ENCODE assay signal across 8 cellular contexts in the genomic region with DNA sequence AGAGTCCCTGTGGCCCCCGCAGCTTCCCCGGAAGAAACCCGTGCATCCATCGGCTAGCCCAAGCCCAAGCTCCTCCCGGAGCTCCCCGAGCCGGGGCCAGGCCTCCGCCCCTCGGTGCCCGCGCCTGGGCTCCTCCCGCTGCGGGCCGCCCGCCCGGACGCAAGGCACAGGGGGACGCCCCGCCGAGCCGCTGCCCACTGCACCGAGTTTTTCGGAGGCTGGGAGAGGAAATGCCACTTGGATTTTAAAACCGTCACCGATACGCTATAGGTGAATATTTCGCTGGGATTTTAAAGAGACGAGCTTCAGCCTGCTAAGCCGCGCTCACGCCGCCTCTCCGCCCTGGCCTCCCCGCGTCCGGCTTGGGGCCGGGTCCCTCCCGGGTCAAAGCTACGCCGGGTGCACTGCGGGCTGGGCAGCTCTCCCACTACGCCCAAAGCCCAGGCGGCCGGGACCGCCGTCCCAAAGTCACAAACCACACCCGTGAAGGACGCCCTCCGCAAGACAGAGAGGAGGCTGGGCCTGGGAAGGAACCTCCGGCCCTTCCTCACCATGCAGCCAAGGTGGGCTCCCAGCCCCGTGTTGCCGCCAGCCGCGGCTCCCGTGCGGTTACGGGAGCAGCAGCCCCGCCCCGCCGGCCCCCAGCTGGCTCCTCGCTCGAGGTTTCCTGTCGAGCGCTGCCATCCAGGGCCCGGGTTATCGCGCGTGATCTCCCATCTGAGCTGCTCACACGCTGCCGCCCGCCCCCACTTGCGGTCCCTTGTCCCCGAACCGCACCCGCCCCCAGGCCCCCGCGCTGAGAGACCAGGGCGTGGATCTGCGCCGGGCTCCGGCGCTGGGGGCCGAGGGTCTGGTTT.
DNase-seq lines count a peak whose midpoint lies in the region; ATAC-seq and TF ChIP-seq lines count a peak whose summit lies in the region.

No MANE protein-coding gene starts in this region.

- intact Hi-C loops in A673 (cut with micrococcal nuclease; ENCODE audit: unreplicated experiment): no loop called here

- H3K4me1 ChIP-seq in A673 (ENCODE audit: insufficient read depth, low read length, poor library complexity, severe bottlenecking): no peaks in the 10 kb centered on the region

- no peaks in the 10 kb centered on the region for H3K36me3 ChIP-seq in A673 (ENCODE audit: insufficient read depth, low read length, poor library complexity, severe bottlenecking)

- POLR2A ChIA-PET in A673 (lab: Charles Lee; ENCODE audit: low non-redundant PET): no interaction called here

- peak overlapping the region; percentile 9 for H3K27ac ChIP-seq in A673 (ENCODE audit: low read depth, low read length, poor library complexity, severe bottlenecking)

- CTCF ChIA-PET in A673 (lab: Charles Lee): interaction anchor here (0.8 kb wide), 1 partner anchor 235 kb away, joined by 8 read pairs; a partner anchor contains a TSS

- DNase-seq in A673 (ENCODE audit: low spot score) (peak; percentile 52), NCI-H774 (lab: John Stamatoyannopoulos, UW) (peak; percentile 43), epidermal melanocyte (ENCODE audit: insufficient read length, low spot score) (peak; percentile 42), mucosa of gallbladder (ENCODE audit: low spot score) (peak; percentile 58)
- peak; percentile 72 for DNase-seq in activated CD8-positive, alpha-beta memory T cell treated with anti-CD3 and anti-CD28 coated beads, Interleukin-2, amount 50 U/mL, for 4 hours
- peak; percentile 46 to 52 for DNase-seq in stimulated activated CD8-positive, alpha-beta memory T cell treated with anti-CD3 and anti-CD28 coated beads, Interleukin-7, amount 100 ng/mL, for 1 hour (ENCODE audit: low read depth in 2 of 2)

- peak; percentile 72 for ATAC-seq in GM18511 (IDR thresholded peaks at IDR 0.05; ENCODE audit: unreplicated experiment)
- ATAC-seq in HG03097 (IDR thresholded peaks at IDR 0.05; ENCODE audit: low FRiP score, unreplicated experiment): peak; percentile 55

- H3K9me3 ChIP-seq in A673 (ENCODE audit: low read depth, low read length, poor library complexity, severe bottlenecking): no peaks in the 10 kb centered on the region

- no TSS peak for BruUV-seq in A673 (replicated peaks; lab: Mats Ljungman, UMichigan)

- H3K27me3 ChIP-seq in A673 (replicated peaks; ENCODE audit: insufficient read depth, low read depth, low read length, poor library complexity): no peaks in the 10 kb centered on the region

- no peak for TF ChIP-seq CTCF in A673 (conservative IDR thresholded peaks at IDR 0.05; ENCODE audit: low read depth, low read length)

- peak overlapping the region; percentile 68 for H3K4me3 ChIP-seq in A673 (ENCODE audit: low read depth, low read length, poor library complexity, severe bottlenecking)

Comparison
In these comparisons a context has a peak if more than half of its experiments do, and no peak if none do; other contexts are left out.
1. Peak in every context shown above with its lines: DNase-seq, ATAC-seq, H3K4me3 ChIP-seq and H3K27ac ChIP-seq.